In the genomic region with DNA sequence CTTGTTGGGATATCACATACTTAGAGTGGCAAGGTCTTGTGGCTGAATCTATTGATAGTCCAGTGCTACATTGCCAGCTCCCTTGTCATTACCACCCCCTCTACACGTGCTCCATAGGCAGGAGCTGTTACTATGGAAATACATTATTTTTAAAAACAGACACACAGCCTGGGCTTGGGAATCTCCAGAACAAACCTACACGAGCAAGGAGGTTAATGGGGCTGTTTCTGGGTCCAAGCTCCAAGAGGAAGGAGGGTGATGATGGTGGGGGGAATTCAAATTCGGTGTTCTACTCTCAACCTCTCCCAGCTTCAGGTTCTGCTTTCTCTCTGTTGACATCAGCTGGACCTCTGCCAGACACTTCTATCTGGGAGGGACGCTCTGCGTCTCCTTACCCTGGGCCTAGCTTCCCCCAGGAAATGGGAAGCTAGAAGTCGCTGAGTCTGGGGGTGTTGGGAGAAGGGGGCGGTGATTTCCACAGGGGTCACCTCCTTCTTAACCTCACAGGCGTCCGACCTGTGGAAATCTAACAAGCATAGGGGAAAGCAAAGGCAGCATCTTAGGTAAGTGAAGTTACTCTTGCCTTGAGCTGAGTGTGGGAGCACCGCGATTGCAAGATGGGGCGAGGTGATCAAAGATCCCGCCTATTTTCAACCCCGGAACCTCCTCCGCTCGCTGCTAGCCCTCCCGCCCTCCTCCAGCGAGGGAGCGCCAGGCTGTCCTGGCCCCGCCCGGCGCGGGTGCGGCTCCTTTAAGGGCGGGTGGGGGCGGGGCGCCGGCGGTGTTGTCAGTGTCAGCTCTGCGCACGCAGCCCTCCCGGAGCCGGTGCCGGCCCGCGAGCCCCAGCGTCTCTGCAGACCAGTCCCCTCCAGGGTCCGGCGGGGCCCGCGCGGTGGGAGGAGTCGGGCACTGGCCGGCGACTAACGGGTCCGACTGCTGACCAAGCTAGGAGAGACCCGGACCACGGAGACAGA, we compare ENCODE assay signal across 8 cellular contexts. TPM values are rescaled to one million over a fixed set of nuclear protein-coding genes. Genes with fewer than 3 reads are reported as not detected.
DNase-seq lines count a peak whose midpoint lies in the region; ATAC-seq and TF ChIP-seq lines count a peak whose summit lies in the region.

A gene (plus strand): TSS at position 781 of the 974 bp plus-strand sequence. CDS start 398 bp downstream, outside the sequence.

- H3K9me3 Mint-ChIP-seq in activated T-helper 1 cell treated with anti-CD3 and anti-CD28 coated beads, Interleukin-12 subunit alpha, Interleukin-12 subunit beta, Interleukin-2, Interleukin-4 antibody, amounts not matched to agents 30 ng/mL and 10 ng/mL and 1 ng/mL, durations not matched to agents 14 hours and 24 hours and 36 hours = no peaks in the 10 kb centered on the region
- no peaks in the 10 kb centered on the region for H3K9me3 Mint-ChIP-seq in natural killer cell
- no peaks in the 10 kb centered on the region for H3K9me3 Mint-ChIP-seq in stimulated activated naive B cell treated with anti-CD40 and anti-IgM and Interleukin-4, amounts not matched to agents 10 μg/mL and 1 μg/mL and 100 μg/mL, for 72 hours

- peak; percentile 90 for DNase-seq in DMS79 (lab: John Stamatoyannopoulos, UW)
- peak; percentile 86 for DNase-seq in LHCN-M2 (ENCODE audit: low read depth)
- peak; percentile 92 for DNase-seq in RPMI8226
- DNase-seq in activated T-helper 1 cell treated with anti-CD3 and anti-CD28 coated beads, Interleukin-12 subunit alpha, Interleukin-12 subunit beta, Interleukin-2, Interleukin-4 antibody, amounts not matched to agents 30 ng/mL and 10 ng/mL and 1 ng/mL, durations not matched to agents 14 hours and 24 hours and 36 hours (ENCODE audit: low spot score) = peak; percentile 87
- DNase-seq in fibroblast of mammary gland (ENCODE audit: low read depth) = peak; percentile 86
- DNase-seq in natural killer cell = peak; percentile 77
- DNase-seq in stimulated activated naive B cell treated with anti-CD40 and anti-IgM and Interleukin-4, amounts not matched to agents 10 μg/mL and 1 μg/mL and 100 μg/mL, for 72 hours = peak; percentile 83

- H3K4me3 Mint-ChIP-seq in activated T-helper 1 cell treated with anti-CD3 and anti-CD28 coated beads, Interleukin-12 subunit alpha, Interleukin-12 subunit beta, Interleukin-2, Interleukin-4 antibody, amounts not matched to agents 30 ng/mL and 10 ng/mL and 1 ng/mL, durations not matched to agents 14 hours and 24 hours and 36 hours = peak within 1 kb of the TSS; percentile 95
- H3K4me3 Mint-ChIP-seq in natural killer cell = peak within 1 kb of the TSS; percentile 89
- peak within 1 kb of the TSS; percentile 87 to 96 for H3K4me3 Mint-ChIP-seq in stimulated activated naive B cell treated with anti-CD40 and anti-IgM and Interleukin-4, amounts not matched to agents 10 μg/mL and 1 μg/mL and 100 μg/mL, for 72 hours

- H3K27ac Mint-ChIP-seq in activated T-helper 1 cell treated with anti-CD3 and anti-CD28 coated beads, Interleukin-12 subunit alpha, Interleukin-12 subunit beta, Interleukin-2, Interleukin-4 antibody, amounts not matched to agents 30 ng/mL and 10 ng/mL and 1 ng/mL, durations not matched to agents 14 hours and 24 hours and 36 hours = peak within 1 kb of the TSS; percentile 91
- H3K27ac Mint-ChIP-seq in natural killer cell = peak within 1 kb of the TSS; percentile 79 to 91
- peak within 1 kb of the TSS; percentile 96 for H3K27ac Mint-ChIP-seq in stimulated activated naive B cell treated with anti-CD40 and anti-IgM and Interleukin-4, amounts not matched to agents 10 μg/mL and 1 μg/mL and 100 μg/mL, for 72 hours

- intact Hi-C loops in activated T-helper 1 cell treated with anti-CD3 and anti-CD28 coated beads, Interleukin-12 subunit alpha, Interleukin-12 subunit beta, Interleukin-2, Interleukin-4 antibody, amounts not matched to agents 30 ng/mL and 10 ng/mL and 1 ng/mL, durations not matched to agents 14 hours and 24 hours and 36 hours (cut with micrococcal nuclease) = loop anchor here (1.0 to 2.0 kb wide), 8 partner anchors 8 to 108 kb away; a partner anchor contains a TSS
- intact Hi-C loops in natural killer cell (cut with micrococcal nuclease) = no loop called here

- ATAC-seq in GM21825 (IDR thresholded peaks at IDR 0.05; ENCODE audit: unreplicated experiment) (peak; percentile 62), natural killer cell (peak; percentile 90 to 96 (median 93))
- ATAC-seq in stimulated activated naive B cell treated with anti-CD40 and anti-IgM and Interleukin-4, amounts not matched to agents 10 μg/mL and 1 μg/mL and 100 μg/mL, for 72 hours (replicated peaks) = peak; percentile 90 to 92

- H3K36me3 Mint-ChIP-seq in activated T-helper 1 cell treated with anti-CD3 and anti-CD28 coated beads, Interleukin-12 subunit alpha, Interleukin-12 subunit beta, Interleukin-2, Interleukin-4 antibody, amounts not matched to agents 30 ng/mL and 10 ng/mL and 1 ng/mL, durations not matched to agents 14 hours and 24 hours and 36 hours (ENCODE audit: low read depth) = peaks cover 11% of the 10 kb centered on the region
- H3K36me3 Mint-ChIP-seq in natural killer cell = no peaks in the 10 kb centered on the region
- H3K36me3 Mint-ChIP-seq in stimulated activated naive B cell treated with anti-CD40 and anti-IgM and Interleukin-4, amounts not matched to agents 10 μg/mL and 1 μg/mL and 100 μg/mL, for 72 hours = peaks cover 9 to 18% of the 10 kb centered on the region in 2 donors

- no peak for TF ChIP-seq CTCF in fibroblast of mammary gland (conservative IDR thresholded peaks at IDR 0.05; ENCODE audit: control insufficient read depth, insufficient read depth, low read depth, low read length)
- TF ChIP-seq CTCF in natural killer cell (IDR thresholded peaks at IDR 0.05) = no peak

- H3K4me1 Mint-ChIP-seq in activated T-helper 1 cell treated with anti-CD3 and anti-CD28 coated beads, Interleukin-12 subunit alpha, Interleukin-12 subunit beta, Interleukin-2, Interleukin-4 antibody, amounts not matched to agents 30 ng/mL and 10 ng/mL and 1 ng/mL, durations not matched to agents 14 hours and 24 hours and 36 hours (ENCODE audit: low read depth) = peaks cover 57% of the 10 kb centered on the region
- peaks cover 36 to 43% of the 10 kb centered on the region in 2 donors for H3K4me1 Mint-ChIP-seq in natural killer cell
- peaks cover 32 to 44% of the 10 kb centered on the region in 2 donors for H3K4me1 Mint-ChIP-seq in stimulated activated naive B cell treated with anti-CD40 and anti-IgM and Interleukin-4, amounts not matched to agents 10 μg/mL and 1 μg/mL and 100 μg/mL, for 72 hours

- H3K27me3 Mint-ChIP-seq in activated T-helper 1 cell treated with anti-CD3 and anti-CD28 coated beads, Interleukin-12 subunit alpha, Interleukin-12 subunit beta, Interleukin-2, Interleukin-4 antibody, amounts not matched to agents 30 ng/mL and 10 ng/mL and 1 ng/mL, durations not matched to agents 14 hours and 24 hours and 36 hours (ENCODE audit: insufficient read depth) = no peaks in the 10 kb centered on the region
- H3K27me3 Mint-ChIP-seq in natural killer cell (ENCODE audit: low read depth in 2 of 2) = no peaks in the 10 kb centered on the region
- no peaks in the 10 kb centered on the region for H3K27me3 Mint-ChIP-seq in stimulated activated naive B cell treated with anti-CD40 and anti-IgM and Interleukin-4, amounts not matched to agents 10 μg/mL and 1 μg/mL and 100 μg/mL, for 72 hours

- H3K4me3 ChIP-seq in fibroblast of mammary gland (ENCODE audit: control insufficient read depth, low read depth, low read length) = peak within 1 kb of the TSS; percentile 67

RNA-seq across cellular contexts. Expression of the gene that starts here (rescaled TPM):
- total RNA-seq in LHCN-M2 (2014; rRNA removed) = 7.6 and 9.3 TPM in 2 replicates
- 6.9 TPM for polyA plus RNA-seq in LHCN-M2 (2012)
- 35.7 and 38.2 TPM in 2 replicates for total RNA-seq in activated T-helper 1 cell treated with anti-CD3 and anti-CD28 coated beads, Interleukin-12 subunit alpha, Interleukin-12 subunit beta, Interleukin-2, Interleukin-4 antibody, amounts not matched to agents 30 ng/mL and 10 ng/mL and 1 ng/mL, durations not matched to agents 14 hours and 24 hours and 36 hours
- 10 to 100 TPM; 20.3 to 27.7 (median 25.6) TPM for total RNA-seq in natural killer cell

Comparison
In these comparisons a context has a peak if more than half of its experiments do, and no peak if none do; other contexts are left out.
1. Peak in every context shown above with its lines: DNase-seq, ATAC-seq and H3K4me3 ChIP-seq.